18 cellular contexts compared by ENCODE assay signal in the genomic region with DNA sequence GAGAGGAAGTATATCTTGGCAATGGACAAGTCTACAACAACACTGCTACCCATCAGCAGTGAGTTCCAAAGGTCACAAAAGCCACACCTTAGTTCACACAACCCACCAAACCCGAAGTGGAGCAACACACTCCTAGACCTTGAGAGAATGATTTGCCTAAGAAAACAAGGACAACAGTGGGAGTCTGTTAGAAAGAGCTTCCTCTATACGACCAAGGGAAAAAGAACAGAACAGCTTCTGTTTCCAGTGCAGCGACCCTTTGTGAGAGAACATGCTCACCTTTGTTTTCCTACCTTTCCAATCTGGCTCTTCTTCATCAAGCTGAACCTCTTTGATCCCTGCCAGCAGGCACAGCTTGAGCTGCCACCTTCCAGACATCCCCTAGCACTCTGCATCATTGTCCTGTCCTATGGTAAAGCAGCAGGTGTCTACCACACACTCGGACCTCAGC. TPM values are rescaled to one million over a fixed set of nuclear protein-coding genes. Genes with fewer than 3 reads are reported as not detected.
"Had no signal": no experiment of that assay in that cellular context is flagged by ENCODE, and none has a peak within 500 bp of the region (broad histone marks: within the 10 kb centered on the region; RNA-seq: fewer than 3 reads in every experiment).

No MANE protein-coding gene starts in this region.

- DNase-seq: activated CD4-positive, alpha-beta T cell treated with anti-CD3 and anti-CD28 coated beads for 36 hours; activated CD8-positive, alpha-beta memory T cell treated with anti-CD3 and anti-CD28 coated beads, Interleukin-2, amount 50 U/mL, for 4 hours; activated CD8-positive, alpha-beta T cell treated with anti-CD3 and anti-CD28 coated beads for 36 hours; activated gamma-delta T cell treated with Interleukin-2 at 50 U/mL for 16 hours; activated naive CD8-positive, alpha-beta T cell treated with anti-CD3 and anti-CD28 coated beads for 36 hours; activated T-cell treated with anti-CD3 and anti-CD28 coated beads, Interleukin-2, amount 50 U/mL, for 72 hours; heart left ventricle; left ventricle myocardium inferior; stimulated activated CD4-positive, alpha-beta T cell treated with anti-CD3 and anti-CD28 coated beads, Interleukin-1b, Interleukin-23, amount 100 ng/mL, for 48 hours; stimulated activated naive B cell treated with anti-CD40 and anti-IgM and Interleukin-4, amounts not matched to agents 10 μg/mL and 1 μg/mL and 100 μg/mL, for 72 hours; substantia nigra; T-helper 9 cell; trophoblast cell had no signal

- ATAC-seq: activated CD4-positive, alpha-beta T cell treated with anti-CD3 and anti-CD28 coated beads for 36 hours; activated CD8-positive, alpha-beta T cell treated with anti-CD3 and anti-CD28 coated beads for 36 hours; activated T-cell treated with anti-CD3 and anti-CD28 coated beads, Interleukin-2, amount 50 U/mL, for 72 hours; stimulated activated naive B cell treated with anti-CD40 and anti-IgM and Interleukin-4, amounts not matched to agents 10 μg/mL and 1 μg/mL and 100 μg/mL, for 72 hours had no signal

- H3K27ac Mint-ChIP-seq: activated CD4-positive, alpha-beta T cell treated with anti-CD3 and anti-CD28 coated beads for 36 hours; activated CD8-positive, alpha-beta T cell treated with anti-CD3 and anti-CD28 coated beads for 36 hours; activated naive CD8-positive, alpha-beta T cell treated with anti-CD3 and anti-CD28 coated beads for 36 hours; activated T-cell treated with anti-CD3 and anti-CD28 coated beads, Interleukin-2, amount 50 U/mL, for 72 hours; stimulated activated naive B cell treated with anti-CD40 and anti-IgM and Interleukin-4, amounts not matched to agents 10 μg/mL and 1 μg/mL and 100 μg/mL, for 72 hours had no signal

- FAIRE-seq: frontal cortex, islet of Langerhans had no signal

- H3K9me3 ChIP-seq: breast epithelium, heart left ventricle, left ventricle myocardium inferior, right atrium auricular region had no signal

- H3K36me3 Mint-ChIP-seq: activated naive CD8-positive, alpha-beta T cell treated with anti-CD3 and anti-CD28 coated beads for 36 hours; stimulated activated naive B cell treated with anti-CD40 and anti-IgM and Interleukin-4, amounts not matched to agents 10 μg/mL and 1 μg/mL and 100 μg/mL, for 72 hours had no signal

- H3K36me3 ChIP-seq: breast epithelium, heart left ventricle, left ventricle myocardium inferior, right atrium auricular region had no signal

- H3K27ac ChIP-seq: breast epithelium, left ventricle myocardium inferior, right atrium auricular region had no signal

- H3K4me3 Mint-ChIP-seq: activated CD4-positive, alpha-beta T cell treated with anti-CD3 and anti-CD28 coated beads for 36 hours; activated CD8-positive, alpha-beta T cell treated with anti-CD3 and anti-CD28 coated beads for 36 hours; activated naive CD8-positive, alpha-beta T cell treated with anti-CD3 and anti-CD28 coated beads for 36 hours; activated T-cell treated with anti-CD3 and anti-CD28 coated beads, Interleukin-2, amount 50 U/mL, for 72 hours; neural crest cell; stimulated activated naive B cell treated with anti-CD40 and anti-IgM and Interleukin-4, amounts not matched to agents 10 μg/mL and 1 μg/mL and 100 μg/mL, for 72 hours had no signal

- H3K4me1 Mint-ChIP-seq: activated CD4-positive, alpha-beta T cell treated with anti-CD3 and anti-CD28 coated beads for 36 hours; activated naive CD8-positive, alpha-beta T cell treated with anti-CD3 and anti-CD28 coated beads for 36 hours; stimulated activated naive B cell treated with anti-CD40 and anti-IgM and Interleukin-4, amounts not matched to agents 10 μg/mL and 1 μg/mL and 100 μg/mL, for 72 hours had no signal

- H3K9me3 Mint-ChIP-seq: activated naive CD8-positive, alpha-beta T cell treated with anti-CD3 and anti-CD28 coated beads for 36 hours had no signal

- H3K4me3 ChIP-seq: breast epithelium, heart left ventricle, left ventricle myocardium inferior, right atrium auricular region had no signal

- H3K27me3 Mint-ChIP-seq: stimulated activated naive B cell treated with anti-CD40 and anti-IgM and Interleukin-4, amounts not matched to agents 10 μg/mL and 1 μg/mL and 100 μg/mL, for 72 hours had no signal

- H3K4me1 ChIP-seq: breast epithelium had no signal

- H3K27me3 ChIP-seq: breast epithelium, heart left ventricle, right atrium auricular region had no signal

RNA-seq across cellular contexts. Expression of gene PALMD, which starts 56.7 kb away (rescaled TPM):
- total RNA-seq: activated CD4-positive, alpha-beta T cell treated with anti-CD3 and anti-CD28 coated beads for 36 hours; activated CD8-positive, alpha-beta T cell treated with anti-CD3 and anti-CD28 coated beads for 36 hours; activated naive CD8-positive, alpha-beta T cell treated with anti-CD3 and anti-CD28 coated beads for 36 hours; activated T-cell treated with anti-CD3 and anti-CD28 coated beads, Interleukin-2, amount 50 U/mL, for 72 hours had no signal
